Comparison of ENCODE assay signal across 10 cellular contexts in genomic region chr15:67253103-67253502, GRCh38. TPM values are rescaled to one million over a fixed set of nuclear protein-coding genes. Genes with fewer than 3 reads are reported as not detected.
DNase-seq lines count a peak whose midpoint lies in the region; ATAC-seq, FAIRE-seq and TF ChIP-seq lines count a peak whose summit lies in the region.
"Had no signal": no experiment of that assay in that cellular context is flagged by ENCODE, and none has a peak within 500 bp of the region (broad histone marks: within the 10 kb centered on the region; RNA-seq: fewer than 3 reads in every experiment).

No MANE protein-coding gene starts in this region.

- H3K9me2 ChIP-seq in SK-N-SH = no peaks in the 10 kb centered on the region

- DNase-seq in SK-N-SH (no peak), fibroblast of villous mesenchyme (ENCODE audit: low read depth) (peak; percentile 11), smooth muscle cell (lab: John Stamatoyannopoulos, UW; ENCODE audit: unreplicated experiment) (no peak), GM12891 (ENCODE audit: insufficient read length, low spot score) (no peak), body of pancreas (no peak)
- DNase-seq: NCI-H1105 treated with DMSO at 0.1 percent for 48 hours had no signal

- H3F3A ChIP-seq in SK-N-SH (replicated peaks; ENCODE audit: insufficient read depth) (peaks cover 5% of the 10 kb centered on the region), smooth muscle cell (ENCODE audit: low read depth) (no peaks in the 10 kb centered on the region)

- no peak for TF ChIP-seq RAD21 in SK-N-SH (IDR thresholded peaks at IDR 0.05; ENCODE audit: low read length)

- H3K9ac ChIP-seq in SK-N-SH = peak overlapping the region; percentile 97; the same call in 1 of the 2 replicates
- H3K9ac ChIP-seq in smooth muscle cell (ENCODE audit: low read depth) = no peak overlapping the region

- no peak for TF ChIP-seq CTCF in SK-N-SH (IDR thresholded peaks at IDR 0.05)
- TF ChIP-seq CTCF in WI38 (IDR thresholded peaks at IDR 0.05; ENCODE audit: low read depth, low read length) = no peak
- TF ChIP-seq CTCF in fibroblast of villous mesenchyme (IDR thresholded peaks at IDR 0.05; ENCODE audit: insufficient read depth, low read depth, low read length) = no peak
- TF ChIP-seq CTCF in smooth muscle cell (IDR thresholded peaks at IDR 0.05; ENCODE audit: borderline replicate concordance, insufficient read depth, poor library complexity, severe bottlenecking) = no peak
- TF ChIP-seq CTCF in body of pancreas (IDR thresholded peaks at IDR 0.05) = no peak

- peaks cover 63% of the 10 kb centered on the region for H3K79me2 ChIP-seq in SK-N-SH (ENCODE audit: insufficient read depth)
- peaks cover 57% of the 10 kb centered on the region for H3K79me2 ChIP-seq in smooth muscle cell (ENCODE audit: low read depth)

- H3K4me1 ChIP-seq in SK-N-SH (ENCODE audit: control insufficient read depth in 1 of 2, insufficient read depth in 2 of 2, low read depth in 1 of 2, low read length in 1 of 2) = peaks cover 3 to 6% of the 10 kb centered on the region in 2 experiments; a peak in 3 of 4 replicates
- peaks cover 7% of the 10 kb centered on the region for H3K4me1 ChIP-seq in smooth muscle cell (ENCODE audit: low read depth)
- H3K4me1 ChIP-seq in body of pancreas = peaks cover 12% of the 10 kb centered on the region

- TF ChIP-seq POLR2A in GM12891 (IDR thresholded peaks at IDR 0.05; ENCODE audit: low read depth, low read length) (no peak), body of pancreas (IDR thresholded peaks at IDR 0.05) (no peak)

- intact Hi-C loops in body of pancreas (cut with DNase I) = no loop called here

- CTCF ChIA-PET in SK-N-SH (lab: Yijun Ruan, JAX) = interaction anchor here (0.6 to 1.7 kb wide), 3 partner anchors 51 to 193 kb away, joined by 3 to 5 read pairs (median 3); no protein-coding TSS in a partner anchor

- ATAC-seq in SK-N-SH treated with all-trans-retinoic acid at 6 μM for 48 hours (no peak), GM21717 (IDR thresholded peaks at IDR 0.05; ENCODE audit: unreplicated experiment) (no peak), body of pancreas (no peak)

- POLR2A ChIA-PET in SK-N-SH (lab: Yijun Ruan, JAX) = no interaction called here

- H3K27me3 ChIP-seq in SK-N-SH (ENCODE audit: insufficient read depth) (no peaks in the 10 kb centered on the region), smooth muscle cell (ENCODE audit: low read depth) (no peaks in the 10 kb centered on the region), body of pancreas (no peaks in the 10 kb centered on the region)

- peak overlapping the region; percentile 69 to 96 for H3K4me3 ChIP-seq in SK-N-SH (ENCODE audit: low read depth in 2 of 2, low read length in 1 of 2)
- H3K4me3 ChIP-seq in WI38 (ENCODE audit: low read depth, low read length) = peak overlapping the region; percentile 94
- peak overlapping the region; percentile 97 for H3K4me3 ChIP-seq in fibroblast of villous mesenchyme (ENCODE audit: low read depth, low read length)
- peak overlapping the region; percentile 83 for H3K4me3 ChIP-seq in smooth muscle cell
- H3K4me3 ChIP-seq in body of pancreas = no peak overlapping the region

- WGBS in SK-N-SH (ENCODE audit: low lambda C conversion rate) = 70% methylated on average over 11 of the region's 12 CpGs
- WGBS in smooth muscle cell (ENCODE audit: low lambda C conversion rate) = 91% methylated on average over 11 of the region's 12 CpGs
- WGBS in body of pancreas, 2 donors = 78 to 84% methylated on average over 9 to 10 of the region's 12 CpGs

- H3K9me3 ChIP-seq in SK-N-SH (no peaks in the 10 kb centered on the region), smooth muscle cell (replicated peaks; ENCODE audit: low read depth) (no peaks in the 10 kb centered on the region), body of pancreas (no peaks in the 10 kb centered on the region)

- FAIRE-seq in GM12891 (lab: Jason Lieb, UNC) = no peak
- FAIRE-seq: A204.1 had no signal

- no peaks in the 10 kb centered on the region for H4K20me1 ChIP-seq in SK-N-SH (ENCODE audit: insufficient read depth)
- H4K20me1 ChIP-seq in smooth muscle cell (ENCODE audit: low read depth) = peaks cover 37% of the 10 kb centered on the region

- H3K27ac ChIP-seq in SK-N-SH (ENCODE audit: low read depth in 2 of 2, low read length in 1 of 2) (peak overlapping the region in 1 of 2 experiments; percentile 95; a peak in 1 of 4 replicates), smooth muscle cell (ENCODE audit: low read depth) (peak overlapping the region; percentile 98), body of pancreas (no peak overlapping the region)

- no peaks in the 10 kb centered on the region for H3K36me3 ChIP-seq in SK-N-SH (replicated peaks in 1 of 2; ENCODE audit: control insufficient read depth in 1 of 2, insufficient read depth in 2 of 2, low read length in 1 of 2)
- H3K36me3 ChIP-seq in smooth muscle cell (ENCODE audit: low read depth) = no peaks in the 10 kb centered on the region
- no peaks in the 10 kb centered on the region for H3K36me3 ChIP-seq in body of pancreas (replicated peaks in 1 of 2; ENCODE audit: insufficient read depth in 1 of 2, low read depth in 2 of 2)

- H2AFZ ChIP-seq in SK-N-SH (ENCODE audit: low read depth) = no peak overlapping the region
- no peak overlapping the region for H2AFZ ChIP-seq in smooth muscle cell (ENCODE audit: low read depth)

- no peak for TF ChIP-seq EP300 in SK-N-SH (IDR thresholded peaks at IDR 0.05; ENCODE audit: borderline replicate concordance in 1 of 2, low read depth in 1 of 2, low read length in 1 of 2)

- H3K4me2 ChIP-seq in SK-N-SH = peak overlapping the region; percentile 78
- H3K4me2 ChIP-seq in smooth muscle cell = peak overlapping the region; percentile 97

TF ChIP-seq in SK-N-SH, 30 proteins besides CTCF, POLR2A, EP300 and RAD21 (continues in another document):
- TF ChIP-seq FOSL2 (IDR thresholded peaks at IDR 0.05; ENCODE audit: borderline replicate concordance, low read depth) = no peak
- TF ChIP-seq TAF1 (IDR thresholded peaks at IDR 0.05; ENCODE audit: borderline replicate concordance, low read depth, low read length) = no peak
- no peak for TF ChIP-seq SMC3 (IDR thresholded peaks at IDR 0.05; ENCODE audit: low read depth, low read length)
- no peak for TF ChIP-seq YY1 (IDR thresholded peaks at IDR 0.05; ENCODE audit: low read depth)
- no peak for TF ChIP-seq NFIC (IDR thresholded peaks at IDR 0.05; ENCODE audit: borderline replicate concordance)
- TF ChIP-seq JUND (IDR thresholded peaks at IDR 0.05) = no peak

TF ChIP-seq in SK-N-SH treated with all-trans-retinoic acid at 6 μM for 48 hours, 23 proteins besides CTCF, POLR2A, EP300 and RAD21 (continues in another document):
- no peak for TF ChIP-seq ARNTL (CRISPR knock-in tag; IDR thresholded peaks at IDR 0.05; ENCODE audit: borderline replicate concordance, low read depth)
- TF ChIP-seq POU6F1 (CRISPR knock-in tag; IDR thresholded peaks at IDR 0.05; ENCODE audit: borderline replicate concordance, low read depth) = no peak
- TF ChIP-seq OSR1 (CRISPR knock-in tag; IDR thresholded peaks at IDR 0.05) = no peak
- TF ChIP-seq CSDC2 (CRISPR knock-in tag; IDR thresholded peaks at IDR 0.05) = no peak
- TF ChIP-seq SNAI2 (CRISPR knock-in tag; IDR thresholded peaks at IDR 0.05) = no peak
- TF ChIP-seq ESRRG (CRISPR knock-in tag; IDR thresholded peaks at IDR 0.05) = no peak

TF ChIP-seq in GM12891, 5 proteins besides CTCF, POLR2A, EP300 and RAD21:
- TF ChIP-seq PAX5 (IDR thresholded peaks at IDR 0.05; ENCODE audit: insufficient read depth, low read length, severe bottlenecking) (no peak), TAF1 (IDR thresholded peaks at IDR 0.05; ENCODE audit: low read depth, low read length) (no peak), SPI1 (IDR thresholded peaks at IDR 0.05; ENCODE audit: low read depth, low read length) (no peak), POU2F2 (IDR thresholded peaks at IDR 0.05; ENCODE audit: low read depth, low read length) (no peak), POLR2AphosphoS5 (IDR thresholded peaks at IDR 0.05; ENCODE audit: low read depth, low read length) (no peak)

RNA-seq across cellular contexts. Expression of gene AAGAB, which starts 1.4 kb away (rescaled TPM):
- polyA plus RNA-seq in SK-N-SH (2012; rRNA removed) (24.9 and 32.8 TPM in 2 replicates), smooth muscle cell (38.2 and 41.9 TPM in 2 replicates)
- polyA plus RNA-seq in SK-N-SH (2012; cell fraction: cytosol; rRNA removed) = 37.6 and 42.0 TPM in 2 replicates
- polyA plus RNA-seq in SK-N-SH (2012; cell fraction: nucleus; rRNA removed) = 11.2 and 15.6 TPM in 2 replicates
- total RNA-seq in fibroblast of villous mesenchyme (45.7 and 50.1 TPM in 2 replicates), smooth muscle cell (38.8 and 39.6 TPM in 2 replicates), body of pancreas (10 to 100 TPM; 12.5 to 13.5 TPM)
- polyA plus RNA-seq in GM12891 (2012; ENCODE audit: low read depth, missing spikeins) = 22.5 TPM

RNA-seq across cellular contexts. Expression of gene IQCH, which starts 1.5 kb away (rescaled TPM):
- 0.81 and 1.0 TPM in 2 replicates for polyA plus RNA-seq in SK-N-SH (2012; rRNA removed)
- 1.0 and 1.5 TPM in 2 replicates for polyA plus RNA-seq in SK-N-SH (2012; cell fraction: cytosol; rRNA removed)
- 0.63 and 1.5 TPM in 2 replicates for polyA plus RNA-seq in SK-N-SH (2012; cell fraction: nucleus; rRNA removed)
- total RNA-seq in fibroblast of villous mesenchyme = 2.6 and 4.7 TPM in 2 replicates
- 2.9 and 3.2 TPM in 2 replicates for total RNA-seq in smooth muscle cell
- 0.34 and 0.86 TPM in 2 replicates for polyA plus RNA-seq in smooth muscle cell
- polyA plus RNA-seq in GM12891 (2012; ENCODE audit: low read depth, missing spikeins) = 1.7 TPM
- total RNA-seq in body of pancreas = 1 to 10 TPM; 1.6 to 6.7 TPM

Comparison
In these comparisons a context has a peak if more than half of its experiments do, and no peak if none do; other contexts are left out.
1. H3K4me3 ChIP-seq: peak in SK-N-SH (2 of 2), WI38 (single experiment), fibroblast of villous mesenchyme (single experiment) and smooth muscle cell (single experiment); none in body of pancreas (0 of 2).